Comparison of ENCODE assay signal across 26 cellular contexts in the genomic region with DNA sequence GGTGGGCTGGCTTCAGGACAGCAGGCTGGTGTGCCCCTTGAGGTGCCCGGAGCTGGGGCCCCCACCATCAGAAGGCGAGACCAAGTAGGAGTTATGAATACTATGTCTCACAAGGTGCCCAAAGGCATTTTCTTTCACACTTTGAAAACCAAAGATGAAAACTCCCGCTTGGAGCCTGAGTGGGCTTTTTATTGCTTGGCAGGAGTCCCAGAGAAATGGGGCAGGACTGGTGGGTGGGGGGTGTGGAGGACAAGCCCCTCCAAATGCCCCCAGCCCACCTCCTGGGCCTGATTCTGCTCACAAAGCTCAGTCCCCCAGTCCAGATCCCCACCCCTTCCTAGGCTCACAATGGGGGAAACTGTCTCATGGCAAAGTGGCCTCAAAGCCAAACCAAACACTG.
"Had no signal": no experiment of that assay in that cellular context is flagged by ENCODE, and none has a peak within 500 bp of the region (broad histone marks: within the 10 kb centered on the region; RNA-seq: fewer than 3 reads in every experiment).

No MANE protein-coding gene starts in this region.

- H3K9me3 ChIP-seq: lower lobe of right lung, neutrophil, right atrium auricular region, right lobe of liver, transverse colon, upper lobe of left lung, vagina had no signal

- ATAC-seq: left cardiac atrium; left lobe of liver; lower lobe of right lung; naive thymus-derived CD8-positive, alpha-beta T cell; right lobe of liver; stimulated activated memory B cell treated with anti-CD40 and anti-IgM and Interleukin-4, amounts not matched to agents 10 μg/mL and 1 μg/mL and 100 μg/mL, for 72 hours; stimulated activated naive CD8-positive, alpha-beta T cell treated with anti-CD3 and anti-CD28 coated beads, Interleukin-15, amount 100 ng/mL, for 72 hours had no signal

- H3K79me2 ChIP-seq: parathyroid adenoma had no signal

- H2AFZ ChIP-seq: parathyroid adenoma had no signal

- H3K27ac ChIP-seq: lower lobe of right lung, neutrophil, parathyroid adenoma, right lobe of liver, transverse colon, upper lobe of left lung, vagina had no signal

- H3K4me3 ChIP-seq: lower lobe of right lung, right atrium auricular region, right lobe of liver, smooth muscle cell, transverse colon, upper lobe of left lung, vagina had no signal

- DNase-seq: islet precursor cell; kidney glomerular epithelial cell; left cardiac atrium; left ventricle myocardium superior; mammary epithelial cell; mesenchymal stem cell; occipital lobe; stimulated activated CD4-positive, alpha-beta T cell treated with anti-CD3 and anti-CD28 coated beads, Interleukin-1b, Interleukin-23, amount 100 ng/mL, for 48 hours; stimulated activated CD4-positive, alpha-beta T cell treated with anti-CD3 and anti-CD28 coated beads, Interleukin-2, amount 100 ng/mL, for 48 hours; stimulated activated CD4-positive, alpha-beta T cell treated with anti-CD3 and anti-CD28 coated beads, Interleukin-4, amount 100 ng/mL, for 4 hours; stimulated activated CD8-positive, alpha-beta memory T cell treated with anti-CD3 and anti-CD28 coated beads, Interleukin-4, amount 100 ng/mL, for 48 hours; stimulated activated naive CD4-positive, alpha-beta T cell treated with Interleukin-2 at 50 U/mL for 16 hours; stimulated activated naive CD8-positive, alpha-beta T cell treated with anti-CD3 and anti-CD28 coated beads, Interleukin-15, amount 100 ng/mL, for 72 hours; substantia nigra; transverse colon; upper lobe of left lung had no signal

- H3K36me3 ChIP-seq: lower lobe of right lung, neutrophil, right atrium auricular region, right lobe of liver, transverse colon, upper lobe of left lung, vagina had no signal

- H3K27me3 ChIP-seq: neutrophil, right atrium auricular region, right lobe of liver, transverse colon, upper lobe of left lung, vagina had no signal

- H3K4me2 ChIP-seq: smooth muscle cell had no signal

- H3K4me1 ChIP-seq: lower lobe of right lung, parathyroid adenoma, right lobe of liver, transverse colon, upper lobe of left lung had no signal
